In genomic region chr2:199716807-199717586, GRCh38 we compare ENCODE assay signal across 11 cellular contexts.
A peak's percentile ranks its signal among the peaks of the same experiment; 100 is the strongest.
DNase-seq lines count a peak whose midpoint lies in the region; TF ChIP-seq lines count a peak whose summit lies in the region.
"Had no signal": no experiment of that assay in that cellular context is flagged by ENCODE, and none has a peak within 500 bp of the region (broad histone marks: within the 10 kb centered on the region; RNA-seq: fewer than 3 reads in every experiment).

No MANE protein-coding gene starts in this region.

- peaks cover 7% of the 10 kb centered on the region for H3F3A ChIP-seq in PC-9 (ENCODE audit: insufficient read depth, low read depth)

- H4K20me1 ChIP-seq in KMS-11 (ENCODE audit: insufficient read depth): no peaks in the 10 kb centered on the region
- no peaks in the 10 kb centered on the region for H4K20me1 ChIP-seq in PC-9 (ENCODE audit: insufficient read depth)

- DNase-seq in ELR (ENCODE audit: low read depth): peak; percentile 21
- DNase-seq in PC-9: peak; percentile 43 to 51
- DNase-seq in medulla oblongata (ENCODE audit: extremely low spot score): peak; percentile 67
- DNase-seq in GM13976 (ENCODE audit: low spot score): no peak
- no peak for DNase-seq in HuH-7.5 (ENCODE audit: low spot score)
- no peak for DNase-seq in mucosa of gallbladder (ENCODE audit: low spot score)
- DNase-seq: activated CD8-positive, alpha-beta T cell treated with anti-CD3 and anti-CD28 coated beads, Interleukin-2, amount 10 ng/mL, durations not matched to agents 7 days and 5 days; activated naive CD4-positive, alpha-beta T cell; Caco-2; T1000 had no signal

- no peaks in the 10 kb centered on the region for H3K9me2 ChIP-seq in PC-9 (ENCODE audit: insufficient read depth)

- POLR2A ChIA-PET in PC-9 (lab: Charles Lee; ENCODE audit: unreplicated experiment): interaction anchor here (0.6 kb wide), 1 partner anchor 927 kb away, joined by 3 read pairs; no protein-coding TSS in a partner anchor

- in situ Hi-C loops in GM13976 (cut with MboI; ENCODE audit: low sequenced_read_pairs, unreplicated experiment): no loop called here

- intact Hi-C loops in PC-9 (cut with micrococcal nuclease; ENCODE audit: unreplicated experiment): loop anchor here (5.0 kb wide), 1 partner anchor 135 kb away; the partner anchor contains the start of gene FTCDNL1

- peaks cover 45% of the 10 kb centered on the region for H3K4me1 ChIP-seq in KMS-11 (ENCODE audit: low read depth, poor library complexity, severe bottlenecking)
- H3K4me1 ChIP-seq in PC-9 (replicated peaks; ENCODE audit: insufficient read depth): peaks cover 19% of the 10 kb centered on the region
- H3K4me1 ChIP-seq: Caco-2 had no signal

- H3K36me3 ChIP-seq in KMS-11 (ENCODE audit: insufficient read depth) (no peaks in the 10 kb centered on the region), PC-9 (ENCODE audit: low read depth) (no peaks in the 10 kb centered on the region)

- H3K4me2 ChIP-seq in KMS-11 (peak overlapping the region; percentile 17; the same call in 1 of the 2 replicates), PC-9 (peak overlapping the region; percentile 71)

- H3K9ac ChIP-seq in KMS-11: no peak overlapping the region

- CTCF ChIA-PET in PC-9 (lab: Charles Lee): interaction anchor here (1.3 kb wide), 1 partner anchor 24 kb away, joined by 3 read pairs; no protein-coding TSS in a partner anchor

- H2AFZ ChIP-seq in KMS-11 (ENCODE audit: low read depth) (no peak overlapping the region), PC-9 (no peak overlapping the region)

- H3K79me2 ChIP-seq in KMS-11 (ENCODE audit: insufficient read depth, low read depth) (no peaks in the 10 kb centered on the region), PC-9 (ENCODE audit: low read depth) (no peaks in the 10 kb centered on the region)

- BruUV-seq in PC-9 (replicated peaks; lab: Mats Ljungman, UMichigan): no TSS peak

- H3K27me3 ChIP-seq in KMS-11 (ENCODE audit: insufficient read depth, low read depth) (no peaks in the 10 kb centered on the region), PC-9 (ENCODE audit: insufficient read depth, low read depth) (no peaks in the 10 kb centered on the region)

- no peak overlapping the region for H3K27ac ChIP-seq in KMS-11
- H3K27ac ChIP-seq in PC-9: peak overlapping the region; percentile 72

- TF ChIP-seq CTCF in KMS-11 (conservative IDR thresholded peaks at IDR 0.05; ENCODE audit: low read depth, low read length): no peak
- TF ChIP-seq CTCF in PC-9 (conservative IDR thresholded peaks at IDR 0.05): no peak
- no peak for TF ChIP-seq CTCF in GM13976 (IDR thresholded peaks at IDR 0.05; ENCODE audit: borderline replicate concordance, control extremely low read depth, extremely low read depth, insufficient read depth, missing control alignments)

- H3K4me3 ChIP-seq in KMS-11 (IDR thresholded peaks at IDR 0.05; ENCODE audit: insufficient read depth, low read depth, low read length) (no peak overlapping the region), PC-9 (peak overlapping the region; percentile 25; the same call in 1 of the 2 replicates)

- H3K9me3 ChIP-seq in PC-9 (ENCODE audit: insufficient read depth, low read depth): no peaks in the 10 kb centered on the region
- H3K9me3 ChIP-seq: Caco-2 had no signal

Comparison
In these comparisons a context has a peak if more than half of its experiments do, and no peak if none do; other contexts are left out.
1. DNase-seq: peak in ELR (single experiment), PC-9 (2 of 2) and medulla oblongata (single experiment); none in GM13976 (single experiment), HuH-7.5 (single experiment) and mucosa of gallbladder (single experiment).